In genomic region chr7:84640637-84641036, GRCh38 we compare ENCODE assay signal across 15 cellular contexts.
DNase-seq lines count a peak whose midpoint lies in the region; ATAC-seq and TF ChIP-seq lines count a peak whose summit lies in the region.
"Had no signal": no experiment of that assay in that cellular context is flagged by ENCODE, and none has a peak within 500 bp of the region (broad histone marks: within the 10 kb centered on the region; RNA-seq: fewer than 3 reads in every experiment).

No MANE protein-coding gene starts in this region.

- H2BK12ac ChIP-seq in neuronal stem cell (ENCODE audit: low read length): no peak overlapping the region

- no peaks in the 10 kb centered on the region for H3K27me3 ChIP-seq in H7 (ENCODE audit: control insufficient read depth, insufficient read depth, low read length)
- no peaks in the 10 kb centered on the region for H3K27me3 ChIP-seq in HUES48 (ENCODE audit: control insufficient read depth, insufficient read depth, low read length)
- H3K27me3 ChIP-seq in neuronal stem cell (ENCODE audit: control insufficient read depth in 3 of 3, insufficient read depth in 3 of 3, low read depth in 1 of 3, low read length in 3 of 3): no peaks in the 10 kb centered on the region

- H3K9ac ChIP-seq in HUES48 (ENCODE audit: low read depth, low read length) (peak overlapping the region; percentile 4; the same call in 1 of the 2 replicates), neuronal stem cell (ENCODE audit: low read depth, low read length, poor library complexity) (no peak overlapping the region)

- H4K91ac ChIP-seq in neuronal stem cell (ENCODE audit: low read depth, low read length, poor library complexity): no peak overlapping the region

- no peak overlapping the region for H3K23ac ChIP-seq in neuronal stem cell (ENCODE audit: low read depth, low read length, poor library complexity)

- H2BK15ac ChIP-seq in neuronal stem cell (ENCODE audit: low read length): no peak overlapping the region

- no peak overlapping the region for H4K8ac ChIP-seq in neuronal stem cell (ENCODE audit: low read depth, low read length)

- no peaks in the 10 kb centered on the region for H3K79me1 ChIP-seq in neuronal stem cell (ENCODE audit: low read depth, low read length)

- no peak overlapping the region for H3K14ac ChIP-seq in neuronal stem cell (ENCODE audit: low read length)

- POLR2A ChIA-PET in WTC11 (lab: Charles Lee): no interaction called here

- H2BK5ac ChIP-seq in neuronal stem cell (ENCODE audit: low read length): no peak overlapping the region

- no peak overlapping the region for H2AK5ac ChIP-seq in neuronal stem cell (ENCODE audit: low read depth, low read length)

- H3K4me2 ChIP-seq in neuronal stem cell (ENCODE audit: insufficient read depth, low read length, poor library complexity, severe bottlenecking): no peak overlapping the region

- DNase-seq in H7: peak; percentile 3
- DNase-seq in WTC11 (ENCODE audit: low spot score): no peak
- DNase-seq in neuronal stem cell (ENCODE audit: low spot score): no peak
- no peak for DNase-seq in OCI-M2 (lab: John Stamatoyannopoulos, UW; ENCODE audit: unreplicated experiment)
- no peak for DNase-seq in activated naive CD4-positive, alpha-beta T cell treated with anti-CD3 and anti-CD28 coated beads, Interleukin-2, amount 50 U/mL, for 16 hours
- no peak for DNase-seq in DMS153 (lab: John Stamatoyannopoulos, UW)
- DNase-seq: C1 segment of cervical spinal cord; Calu3; CD4-positive, alpha-beta T cell; DND-41; GDM1; GOT3 had no signal

- no peaks in the 10 kb centered on the region for H3K27me3 Mint-ChIP-seq in WTC11 (ENCODE audit: low read depth)
- H3K27me3 Mint-ChIP-seq: B cell; CD4-positive, alpha-beta T cell had no signal

- H3K9me3 ChIP-seq in HUES48 (ENCODE audit: control insufficient read depth, insufficient read depth, low read length): no peaks in the 10 kb centered on the region
- H3K9me3 ChIP-seq in neuronal stem cell (replicated peaks in 1 of 2; ENCODE audit: control insufficient read depth in 2 of 2, insufficient read depth in 1 of 2, low read depth in 1 of 2, low read length in 2 of 2): peaks cover 0 to 11% of the 10 kb centered on the region in 2 donors

- H3K36me3 Mint-ChIP-seq in WTC11: peaks cover 8% of the 10 kb centered on the region

- peaks cover 35% of the 10 kb centered on the region for H3K4me1 Mint-ChIP-seq in WTC11
- H3K4me1 Mint-ChIP-seq: B cell had no signal

- CTCF ChIA-PET in WTC11 (lab: Charles Lee): no interaction called here

- H3K36me3 ChIP-seq in H7 (replicated peaks; ENCODE audit: control insufficient read depth, insufficient read depth, low read length): no peaks in the 10 kb centered on the region
- H3K36me3 ChIP-seq in HUES48 (ENCODE audit: control insufficient read depth, insufficient read depth, low read length): no peaks in the 10 kb centered on the region
- H3K36me3 ChIP-seq in neuronal stem cell (replicated peaks in 1 of 2; ENCODE audit: control insufficient read depth in 2 of 2, insufficient read depth in 2 of 2, low read length in 2 of 2): no peaks in the 10 kb centered on the region

- peak; percentile 67 for ATAC-seq in WTC11
- ATAC-seq: HepG2 had no signal

- no peak overlapping the region for H3K4me3 Mint-ChIP-seq in WTC11
- H3K4me3 Mint-ChIP-seq: B cell; CD4-positive, alpha-beta T cell had no signal

- no CpG with 5 or more reads among the region's 1 CpG for WGBS in neuronal stem cell (ENCODE audit: extremely low coverage in 2 of 2, insufficient read length in 2 of 2, insufficient replicate concordance in 1 of 2), 2 donors

- no peak for TF ChIP-seq CTCF in WTC11 (IDR thresholded peaks at IDR 0.05)

- peaks cover 16% of the 10 kb centered on the region for H3K9me3 Mint-ChIP-seq in WTC11

- no peak overlapping the region for H3K4ac ChIP-seq in neuronal stem cell (ENCODE audit: low read length)

- peak overlapping the region; percentile 24 for H2AFZ ChIP-seq in neuronal stem cell (ENCODE audit: low read length)

- peaks cover 43% of the 10 kb centered on the region for H3K4me1 ChIP-seq in HUES48 (ENCODE audit: control insufficient read depth, insufficient read depth, low read length)
- H3K4me1 ChIP-seq in neuronal stem cell (ENCODE audit: control insufficient read depth in 2 of 2, insufficient read depth in 1 of 2, low read depth in 1 of 2, low read length in 2 of 2): peaks cover 0 to 7% of the 10 kb centered on the region in 2 donors

- H3K18ac ChIP-seq in neuronal stem cell (ENCODE audit: low read length): no peak overlapping the region

- no peak overlapping the region for H3K4me3 ChIP-seq in H7 (ENCODE audit: insufficient read depth, low read depth, low read length)
- H3K4me3 ChIP-seq in HUES48 (ENCODE audit: low read depth, low read length): no peak overlapping the region
- H3K4me3 ChIP-seq in neuronal stem cell (ENCODE audit: low read length in 2 of 2): no peak overlapping the region

- H3K27ac ChIP-seq in HUES48 (ENCODE audit: low read depth, low read length) (peak overlapping the region; percentile 64), neuronal stem cell (replicated peaks; ENCODE audit: low read length) (no peak overlapping the region)

- H3K27ac Mint-ChIP-seq in WTC11: 0 out of 2 replicates have a peak overlapping the region, but pooled peaks have one; percentile 7
- H3K27ac Mint-ChIP-seq: B cell; CD4-positive, alpha-beta T cell had no signal

- H2BK120ac ChIP-seq in neuronal stem cell (ENCODE audit: low read depth, low read length): no peak overlapping the region

TF ChIP-seq in WTC11, 78 proteins besides CTCF, POLR2A, EP300 and RAD21:
- TF ChIP-seq KAT7 (CRISPR knock-in tag; IDR thresholded peaks at IDR 0.05; ENCODE audit: borderline replicate concordance) (no peak), ZBTB43 (CRISPR knock-in tag; IDR thresholded peaks at IDR 0.05) (no peak), TCF7 (CRISPR knock-in tag; IDR thresholded peaks at IDR 0.05; ENCODE audit: low read depth) (no peak), STAT6 (CRISPR knock-in tag; conservative IDR thresholded peaks at IDR 0.05; ENCODE audit: low read depth) (no peak), NR2C2 (CRISPR knock-in tag; IDR thresholded peaks at IDR 0.05) (no peak), NFYB (CRISPR knock-in tag; conservative IDR thresholded peaks at IDR 0.05; ENCODE audit: low read depth) (no peak), CDX4 (CRISPR knock-in tag; IDR thresholded peaks at IDR 0.05; ENCODE audit: borderline replicate concordance) (no peak), PRRX2 (CRISPR knock-in tag; IDR thresholded peaks at IDR 0.05) (no peak), GTF2I (CRISPR knock-in tag; conservative IDR thresholded peaks at IDR 0.05) (no peak), FOXP4 (CRISPR knock-in tag; IDR thresholded peaks at IDR 0.05) (no peak)
